In the genomic region with DNA sequence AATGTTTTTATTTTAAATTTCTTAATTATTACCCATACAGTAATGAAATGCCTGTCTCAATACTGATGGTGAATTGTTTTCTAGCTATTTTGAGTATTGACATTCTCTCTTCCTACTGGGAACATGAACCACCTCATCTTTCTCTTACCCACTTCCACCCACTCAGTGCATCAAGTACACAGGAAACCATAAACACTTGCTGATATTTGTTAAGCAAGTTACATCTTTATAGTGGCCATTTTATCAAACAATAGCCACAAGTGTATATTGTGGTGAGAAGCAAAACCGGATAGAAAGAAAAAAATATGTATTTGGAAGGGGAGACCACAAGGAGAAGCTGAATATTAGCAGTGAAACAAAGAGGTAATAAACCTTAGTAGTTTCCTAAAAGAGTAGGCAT, we compare ENCODE assay signal across 29 cellular contexts.
"Had no signal": no experiment of that assay in that cellular context is flagged by ENCODE, and none has a peak within 500 bp of the region (broad histone marks: within the 10 kb centered on the region; RNA-seq: fewer than 3 reads in every experiment).

No MANE protein-coding gene starts in this region.

- H3K36me3 Mint-ChIP-seq: memory B cell; stimulated activated memory B cell treated with anti-CD40 and anti-IgM and Interleukin-4, amounts not matched to agents 10 μg/mL and 1 μg/mL and 100 μg/mL, for 72 hours had no signal

- DNase-seq: dorsolateral prefrontal cortex; effector CD4-positive, alpha-beta T cell; endodermal cell; foreskin fibroblast; gastrocnemius medialis; head of caudate nucleus; kidney; nephron progenitor cell; nucleus accumbens; ovary; posterior cingulate gyrus; psoas muscle; right cardiac atrium; sigmoid colon; spleen; stimulated activated CD4-positive, alpha-beta T cell treated with anti-CD3 and anti-CD28 coated beads, Interleukin-4, amount 100 ng/mL, for 4 hours; stimulated activated naive CD8-positive, alpha-beta T cell treated with anti-CD3 and anti-CD28 coated beads, Interleukin-15, Interleukin-2, amounts not matched to agents 100 U/mL and 50 U/mL, for 24 hours; substantia nigra; testis; upper lobe of left lung had no signal

- H3K27ac ChIP-seq: dorsolateral prefrontal cortex, epithelial cell of prostate, gastrocnemius medialis, ovary, psoas muscle, sigmoid colon, testis, tibial nerve, upper lobe of left lung had no signal

- FAIRE-seq: colon, kidney, urothelium cell line had no signal

- H3K9me3 ChIP-seq: gastrocnemius medialis, ovary, psoas muscle, sigmoid colon, spleen, testis, tibial nerve, upper lobe of left lung had no signal

- H3K36me3 ChIP-seq: gastrocnemius medialis, ovary, sigmoid colon, spleen, tibial nerve, upper lobe of left lung had no signal

- H3K4me1 ChIP-seq: gastrocnemius medialis, psoas muscle, sigmoid colon, spleen, testis, tibial nerve, upper lobe of left lung had no signal

- H3K4me3 Mint-ChIP-seq: endodermal cell; memory B cell; nephron progenitor cell; stimulated activated memory B cell treated with anti-CD40 and anti-IgM and Interleukin-4, amounts not matched to agents 10 μg/mL and 1 μg/mL and 100 μg/mL, for 72 hours had no signal

- H3K27ac Mint-ChIP-seq: endodermal cell; memory B cell; nephron progenitor cell; stimulated activated memory B cell treated with anti-CD40 and anti-IgM and Interleukin-4, amounts not matched to agents 10 μg/mL and 1 μg/mL and 100 μg/mL, for 72 hours had no signal

- ATAC-seq: esophagus mucosa; gastrocnemius medialis; left lobe of liver; psoas muscle; right cardiac atrium; stimulated activated memory B cell treated with anti-CD40 and anti-IgM and Interleukin-4, amounts not matched to agents 10 μg/mL and 1 μg/mL and 100 μg/mL, for 72 hours; stimulated activated naive CD8-positive, alpha-beta T cell treated with anti-CD3 and anti-CD28 coated beads, Interleukin-15, Interleukin-2, amounts not matched to agents 100 U/mL and 50 U/mL, for 24 hours had no signal

- H3K27me3 ChIP-seq: gastrocnemius medialis, ovary, sigmoid colon, testis, tibial nerve, upper lobe of left lung had no signal

- H3K4me1 Mint-ChIP-seq: endodermal cell; memory B cell; stimulated activated memory B cell treated with anti-CD40 and anti-IgM and Interleukin-4, amounts not matched to agents 10 μg/mL and 1 μg/mL and 100 μg/mL, for 72 hours had no signal

- H3K4me3 ChIP-seq: dorsolateral prefrontal cortex, gastrocnemius medialis, lung, ovary, psoas muscle, sigmoid colon, spleen, testis, tibial nerve, upper lobe of left lung had no signal

- H3K9me3 Mint-ChIP-seq: endodermal cell; memory B cell; nephron progenitor cell; stimulated activated memory B cell treated with anti-CD40 and anti-IgM and Interleukin-4, amounts not matched to agents 10 μg/mL and 1 μg/mL and 100 μg/mL, for 72 hours had no signal
